ENCODE assay signal across 1 cellular context in genomic region chr10:102641880-102642552, GRCh38.
TF ChIP-seq lines count a peak whose summit lies in the region.

No MANE protein-coding gene starts in this region.

TF ChIP-seq in HepG2, 621 proteins besides CTCF, POLR2A, EP300 and RAD21 (continued from another document and continues in another):
- TF ChIP-seq STAT6 (CRISPR knock-in tag; IDR thresholded peaks at IDR 0.05; ENCODE audit: borderline replicate concordance), result peak; percentile 53; the same call in 1 of the 2 replicates
- peak; percentile 45 for TF ChIP-seq RXRA (CRISPR knock-in tag; IDR thresholded peaks at IDR 0.05)
- TF ChIP-seq ZNF580 (CRISPR knock-in tag; IDR thresholded peaks at IDR 0.05; ENCODE audit: borderline replicate concordance, low read depth), result peak; percentile 29; the same call in 1 of the 2 replicates
- peak; percentile 68; the same call in 1 of the 2 replicates for TF ChIP-seq TFE3 (CRISPR knock-in tag; IDR thresholded peaks at IDR 0.05)
- TF ChIP-seq ZNF639 (CRISPR knock-in tag; conservative IDR thresholded peaks at IDR 0.05), result peak; percentile 99
- peak; percentile 58; the same call in 1 of the 2 replicates for TF ChIP-seq ZNF710 (CRISPR knock-in tag; IDR thresholded peaks at IDR 0.05; ENCODE audit: borderline replicate concordance)
- TF ChIP-seq ZNF607 (CRISPR knock-in tag; IDR thresholded peaks at IDR 0.05; ENCODE audit: borderline replicate concordance), result 0 out of 2 replicates have a peak, but pooled peaks have one; percentile 21
- peak; percentile 70; the same call in 1 of the 2 replicates for TF ChIP-seq MAZ (IDR thresholded peaks at IDR 0.05; ENCODE audit: borderline replicate concordance, low read depth, low read length)
- TF ChIP-seq MAZ (CRISPR knock-in tag; IDR thresholded peaks at IDR 0.05; ENCODE audit: low read depth), result peak; percentile 76
- TF ChIP-seq ZNF232 (CRISPR knock-in tag; IDR thresholded peaks at IDR 0.05; ENCODE audit: borderline replicate concordance), result no peak
- no peak for TF ChIP-seq HNRNPH1 (optimal IDR thresholded peaks at IDR 0.05; ENCODE audit: low read depth, low read length)
- peak; percentile 69; the same call in 1 of the 2 replicates for TF ChIP-seq ZNF891 (CRISPR knock-in tag; IDR thresholded peaks at IDR 0.05)
- 0 out of 2 replicates have a peak, but pooled peaks have one; percentile 25 for TF ChIP-seq SNAI1 (CRISPR knock-in tag; IDR thresholded peaks at IDR 0.05; ENCODE audit: borderline replicate concordance)
- TF ChIP-seq ETV5 (CRISPR knock-in tag; IDR thresholded peaks at IDR 0.05; ENCODE audit: borderline replicate concordance), result peak; percentile 74
- TF ChIP-seq ZNF746 (CRISPR knock-in tag; IDR thresholded peaks at IDR 0.05), result peak; percentile 82; the same call in 1 of the 2 replicates
- no peak for TF ChIP-seq ZZZ3 (CRISPR knock-in tag; IDR thresholded peaks at IDR 0.05; ENCODE audit: borderline replicate concordance)
- TF ChIP-seq ZNF224 (CRISPR knock-in tag; IDR thresholded peaks at IDR 0.05), result no peak
- TF ChIP-seq PHF20 (CRISPR knock-in tag; IDR thresholded peaks at IDR 0.05), result peak; percentile 56; the same call in 1 of the 2 replicates
- peak; percentile 85 for TF ChIP-seq SP4 (CRISPR knock-in tag; IDR thresholded peaks at IDR 0.05)
- TF ChIP-seq RARA (CRISPR knock-in tag; IDR thresholded peaks at IDR 0.05), result 0 out of 2 replicates have a peak, but pooled peaks have one; percentile 36
- peak; percentile 29; the same call in 1 of the 2 replicates for TF ChIP-seq HDAC1 (CRISPR knock-in tag; IDR thresholded peaks at IDR 0.05)
- peak; percentile 59; the same call in 1 of the 2 replicates for TF ChIP-seq ZNF788 (CRISPR knock-in tag; IDR thresholded peaks at IDR 0.05; ENCODE audit: borderline replicate concordance)
- peak; percentile 72 for TF ChIP-seq ZNF687 (CRISPR knock-in tag; IDR thresholded peaks at IDR 0.05)
- peak; percentile 55; the same call in 1 of the 2 replicates for TF ChIP-seq NRL (CRISPR knock-in tag; IDR thresholded peaks at IDR 0.05; ENCODE audit: borderline replicate concordance)
- TF ChIP-seq MXD3 (CRISPR knock-in tag; IDR thresholded peaks at IDR 0.05), result no peak; the same call in 1 of the 2 replicates
- peak; percentile 32; the same call in 1 of the 2 replicates for TF ChIP-seq ZNF770 (CRISPR knock-in tag; IDR thresholded peaks at IDR 0.05)
- peak; percentile 63; the same call in 1 of the 2 replicates for TF ChIP-seq ZNF564 (CRISPR knock-in tag; IDR thresholded peaks at IDR 0.05)
- TF ChIP-seq ZNF557 (CRISPR knock-in tag; IDR thresholded peaks at IDR 0.05), result peak; percentile 36; the same call in 1 of the 2 replicates
- TF ChIP-seq PRPF4 (IDR thresholded peaks at IDR 0.05; ENCODE audit: low read depth, low read length, poor library complexity, severe bottlenecking), result no peak
- 0 out of 2 replicates have a peak, but pooled peaks have one; percentile 26 for TF ChIP-seq NCOA2 (CRISPR knock-in tag; IDR thresholded peaks at IDR 0.05)
- no peak for TF ChIP-seq TEAD2 (CRISPR knock-in tag; IDR thresholded peaks at IDR 0.05)
- TF ChIP-seq MIER3 (CRISPR knock-in tag; IDR thresholded peaks at IDR 0.05; ENCODE audit: borderline replicate concordance), result peak; percentile 49; the same call in 1 of the 2 replicates
- TF ChIP-seq SOX13 (IDR thresholded peaks at IDR 0.05), result no peak
- peak in 1 of 2 experiments; percentile 54; a peak in 1 of 4 replicates for TF ChIP-seq SOX13 (CRISPR knock-in tag; conservative IDR thresholded peaks at IDR 0.05 in 1 of 2, IDR thresholded peaks at IDR 0.05 in 1 of 2)
- TF ChIP-seq AKAP8 (CRISPR knock-in tag; IDR thresholded peaks at IDR 0.05), result peak; percentile 85
- 0 out of 2 replicates have a peak, but pooled peaks have one; percentile 10 for TF ChIP-seq CHD2 (IDR thresholded peaks at IDR 0.05; ENCODE audit: low read depth, low read length)
- TF ChIP-seq PCBP2 (optimal IDR thresholded peaks at IDR 0.05; ENCODE audit: low read depth, low read length, poor library complexity, severe bottlenecking), result no peak
- peak; percentile 57; the same call in 1 of the 2 replicates for TF ChIP-seq DR1 (CRISPR knock-in tag; IDR thresholded peaks at IDR 0.05)
- TF ChIP-seq HNRNPLL (IDR thresholded peaks at IDR 0.05; ENCODE audit: low read depth, low read length, poor library complexity, severe bottlenecking), result peak; percentile 79
- TF ChIP-seq CREB3 (CRISPR knock-in tag; IDR thresholded peaks at IDR 0.05), result no peak
- peak; percentile 40; the same call in 1 of the 2 replicates for TF ChIP-seq PHF21A (CRISPR knock-in tag; IDR thresholded peaks at IDR 0.05)
- TF ChIP-seq ZNF329 (CRISPR knock-in tag; IDR thresholded peaks at IDR 0.05; ENCODE audit: low read depth), result no peak
- peak; percentile 36; the same call in 1 of the 2 replicates for TF ChIP-seq HOXA5 (CRISPR knock-in tag; IDR thresholded peaks at IDR 0.05)
- TF ChIP-seq ZNF768 (CRISPR knock-in tag; IDR thresholded peaks at IDR 0.05), result peak; percentile 22; the same call in 1 of the 2 replicates
- TF ChIP-seq KDM2A (CRISPR knock-in tag; IDR thresholded peaks at IDR 0.05; ENCODE audit: borderline replicate concordance, low read depth), result peak; percentile 77; the same call in 1 of the 2 replicates
